In the genomic region with DNA sequence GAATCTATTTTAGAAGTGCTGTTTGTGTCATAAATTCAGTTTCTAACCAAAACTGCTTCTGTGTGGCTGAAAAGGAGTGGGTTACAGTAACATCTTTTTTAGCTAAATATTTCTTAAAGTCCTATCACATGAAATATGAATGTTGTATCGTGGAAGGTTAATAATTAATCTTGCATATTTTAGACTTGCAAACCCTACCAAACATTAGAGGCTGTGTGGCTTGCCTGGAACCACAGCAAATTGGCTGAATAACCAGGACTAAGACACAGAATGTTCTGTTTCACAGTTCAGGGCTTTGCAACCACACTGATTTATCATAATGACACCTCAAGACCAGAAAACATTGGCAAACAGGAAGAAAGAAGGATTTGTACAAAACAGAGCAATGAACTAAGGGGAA, we compare ENCODE assay signal across 1 cellular context.
TF ChIP-seq lines count a peak whose summit lies in the region.

No MANE protein-coding gene starts in this region.

TF ChIP-seq in SK-N-SH, 30 proteins besides CTCF, POLR2A, EP300 and RAD21 (continued from another document):
- TF ChIP-seq, protein P1, sequence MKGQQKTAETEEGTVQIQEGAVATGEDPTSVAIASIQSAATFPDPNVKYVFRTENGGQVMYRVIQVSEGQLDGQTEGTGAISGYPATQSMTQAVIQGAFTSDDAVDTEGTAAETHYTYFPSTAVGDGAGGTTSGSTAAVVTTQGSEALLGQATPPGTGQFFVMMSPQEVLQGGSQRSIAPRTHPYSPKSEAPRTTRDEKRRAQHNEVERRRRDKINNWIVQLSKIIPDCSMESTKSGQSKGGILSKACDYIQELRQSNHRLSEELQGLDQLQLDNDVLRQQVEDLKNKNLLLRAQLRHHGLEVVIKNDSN (IDR thresholded peaks at IDR 0.05; ENCODE audit: borderline replicate concordance, low read depth): no peak
- TF ChIP-seq GABPA (IDR thresholded peaks at IDR 0.05; ENCODE audit: low read depth) (no peak), CHD2 (IDR thresholded peaks at IDR 0.05; ENCODE audit: low read length, partially characterized antibody) (no peak)
